Comparison of ENCODE assay signal across 19 cellular contexts in genomic region chr10:110254467-110254866, GRCh38.
"Had no signal": no experiment of that assay in that cellular context is flagged by ENCODE, and none has a peak within 500 bp of the region (broad histone marks: within the 10 kb centered on the region; RNA-seq: fewer than 3 reads in every experiment).

No MANE protein-coding gene starts in this region.

- ATAC-seq: esophagus mucosa; heart left ventricle; psoas muscle; sciatic nerve; stimulated activated memory B cell treated with anti-CD40 and anti-IgM and Interleukin-4, amounts not matched to agents 10 μg/mL and 1 μg/mL and 100 μg/mL, for 72 hours had no signal

- H3K27me3 Mint-ChIP-seq: naive B cell; stimulated activated memory B cell treated with anti-CD40 and anti-IgM and Interleukin-4, amounts not matched to agents 10 μg/mL and 1 μg/mL and 100 μg/mL, for 72 hours had no signal

- H3K27ac ChIP-seq: heart left ventricle, psoas muscle, tibial artery, upper lobe of left lung, uterus had no signal

- DNase-seq: effector memory CD4-positive, alpha-beta T cell; heart left ventricle; hippocampal formation; mesendoderm; naive B cell; psoas muscle; retina; spleen; stimulated activated CD4-positive, alpha-beta T cell treated with anti-CD3 and anti-CD28 coated beads, Interleukin-15, amount 100 ng/mL, for 24 hours; stimulated activated CD4-positive, alpha-beta T cell treated with anti-CD3 and anti-CD28 coated beads, Interleukin-1b, Interleukin-23, amount 100 ng/mL, for 48 hours; stimulated activated CD4-positive, alpha-beta T cell treated with anti-CD3 and anti-CD28 coated beads, Interleukin-4, amount 100 ng/mL, for 24 hours; tibial artery; upper lobe of left lung; uterus had no signal

- H3K4me1 ChIP-seq: upper lobe of left lung had no signal

- H3K36me3 ChIP-seq: tibial artery, upper lobe of left lung, uterus had no signal

- H3K9me3 ChIP-seq: tibial artery, uterus had no signal

- H3K4me3 Mint-ChIP-seq: nephron; stimulated activated memory B cell treated with anti-CD40 and anti-IgM and Interleukin-4, amounts not matched to agents 10 μg/mL and 1 μg/mL and 100 μg/mL, for 72 hours; stimulated activated naive CD8-positive, alpha-beta T cell treated with anti-CD3 and anti-CD28 coated beads, Interleukin-15, Interleukin-2, amounts not matched to agents 100 ng/mL and 50 ng/mL, for 24 hours had no signal

- H3K27me3 ChIP-seq: heart left ventricle, spleen, tibial artery, upper lobe of left lung, uterus had no signal

- H3K4me3 ChIP-seq: heart left ventricle, psoas muscle, spleen, tibial artery, upper lobe of left lung, uterus had no signal

- H3K27ac Mint-ChIP-seq: naive B cell; nephron; stimulated activated memory B cell treated with anti-CD40 and anti-IgM and Interleukin-4, amounts not matched to agents 10 μg/mL and 1 μg/mL and 100 μg/mL, for 72 hours; stimulated activated naive CD8-positive, alpha-beta T cell treated with anti-CD3 and anti-CD28 coated beads, Interleukin-15, Interleukin-2, amounts not matched to agents 100 ng/mL and 50 ng/mL, for 24 hours had no signal

- H3K4me1 Mint-ChIP-seq: nephron had no signal
